In the genomic region with DNA sequence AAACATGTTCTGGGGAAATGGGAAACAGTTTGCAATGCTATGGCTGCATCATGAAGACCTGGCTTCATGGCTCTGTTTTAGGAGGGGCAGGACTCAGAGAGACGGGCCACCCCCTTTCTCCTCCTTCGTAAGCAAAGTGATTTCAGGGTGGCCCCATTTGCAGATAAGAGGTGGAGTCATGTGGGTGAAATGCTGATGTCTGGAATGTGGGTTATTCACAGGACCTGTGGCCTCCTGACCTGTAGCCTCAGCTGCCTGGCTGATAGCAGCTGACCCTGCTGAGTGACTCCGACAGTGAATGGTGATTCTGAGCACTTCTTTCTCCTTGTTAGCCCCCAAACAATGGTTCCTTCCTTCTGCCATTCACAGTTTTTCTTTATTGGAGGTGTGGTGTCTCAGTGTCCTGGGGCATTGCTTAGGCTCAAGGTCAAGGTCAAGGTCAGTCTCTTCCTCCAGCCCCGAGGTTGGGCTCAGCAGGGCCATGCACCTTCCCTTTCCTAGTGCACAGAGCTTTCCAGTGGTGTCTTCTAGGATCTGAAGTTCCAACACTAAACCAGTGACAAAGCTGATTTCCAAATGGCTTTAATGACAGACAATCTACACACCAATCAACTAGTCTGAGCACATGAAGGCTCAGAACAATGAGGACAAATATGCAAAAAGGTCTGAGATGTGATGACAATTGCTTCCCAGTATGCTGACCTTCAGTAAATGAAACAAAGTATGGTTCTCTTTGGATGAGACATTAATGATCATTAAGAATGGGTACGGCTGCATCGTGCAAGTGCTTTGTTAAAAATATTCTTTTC, we compare ENCODE assay signal across 1 cellular context.
TF ChIP-seq lines count a peak whose summit lies in the region.

No MANE protein-coding gene starts in this region.

TF ChIP-seq in K562, 482 proteins besides CTCF, POLR2A, EP300 and RAD21 (continued from another document and continues in another):
- TF ChIP-seq POLR2AphosphoS5 (IDR thresholded peaks at IDR 0.05; ENCODE audit: control insufficient read depth, insufficient read depth, low read depth, low read length) = peak; percentile 58; the same call in 1 of the 2 replicates
- TF ChIP-seq CC2D1A (IDR thresholded peaks at IDR 0.05) = peak; percentile 46; the same call in 1 of the 2 replicates
- TF ChIP-seq, protein P1, sequence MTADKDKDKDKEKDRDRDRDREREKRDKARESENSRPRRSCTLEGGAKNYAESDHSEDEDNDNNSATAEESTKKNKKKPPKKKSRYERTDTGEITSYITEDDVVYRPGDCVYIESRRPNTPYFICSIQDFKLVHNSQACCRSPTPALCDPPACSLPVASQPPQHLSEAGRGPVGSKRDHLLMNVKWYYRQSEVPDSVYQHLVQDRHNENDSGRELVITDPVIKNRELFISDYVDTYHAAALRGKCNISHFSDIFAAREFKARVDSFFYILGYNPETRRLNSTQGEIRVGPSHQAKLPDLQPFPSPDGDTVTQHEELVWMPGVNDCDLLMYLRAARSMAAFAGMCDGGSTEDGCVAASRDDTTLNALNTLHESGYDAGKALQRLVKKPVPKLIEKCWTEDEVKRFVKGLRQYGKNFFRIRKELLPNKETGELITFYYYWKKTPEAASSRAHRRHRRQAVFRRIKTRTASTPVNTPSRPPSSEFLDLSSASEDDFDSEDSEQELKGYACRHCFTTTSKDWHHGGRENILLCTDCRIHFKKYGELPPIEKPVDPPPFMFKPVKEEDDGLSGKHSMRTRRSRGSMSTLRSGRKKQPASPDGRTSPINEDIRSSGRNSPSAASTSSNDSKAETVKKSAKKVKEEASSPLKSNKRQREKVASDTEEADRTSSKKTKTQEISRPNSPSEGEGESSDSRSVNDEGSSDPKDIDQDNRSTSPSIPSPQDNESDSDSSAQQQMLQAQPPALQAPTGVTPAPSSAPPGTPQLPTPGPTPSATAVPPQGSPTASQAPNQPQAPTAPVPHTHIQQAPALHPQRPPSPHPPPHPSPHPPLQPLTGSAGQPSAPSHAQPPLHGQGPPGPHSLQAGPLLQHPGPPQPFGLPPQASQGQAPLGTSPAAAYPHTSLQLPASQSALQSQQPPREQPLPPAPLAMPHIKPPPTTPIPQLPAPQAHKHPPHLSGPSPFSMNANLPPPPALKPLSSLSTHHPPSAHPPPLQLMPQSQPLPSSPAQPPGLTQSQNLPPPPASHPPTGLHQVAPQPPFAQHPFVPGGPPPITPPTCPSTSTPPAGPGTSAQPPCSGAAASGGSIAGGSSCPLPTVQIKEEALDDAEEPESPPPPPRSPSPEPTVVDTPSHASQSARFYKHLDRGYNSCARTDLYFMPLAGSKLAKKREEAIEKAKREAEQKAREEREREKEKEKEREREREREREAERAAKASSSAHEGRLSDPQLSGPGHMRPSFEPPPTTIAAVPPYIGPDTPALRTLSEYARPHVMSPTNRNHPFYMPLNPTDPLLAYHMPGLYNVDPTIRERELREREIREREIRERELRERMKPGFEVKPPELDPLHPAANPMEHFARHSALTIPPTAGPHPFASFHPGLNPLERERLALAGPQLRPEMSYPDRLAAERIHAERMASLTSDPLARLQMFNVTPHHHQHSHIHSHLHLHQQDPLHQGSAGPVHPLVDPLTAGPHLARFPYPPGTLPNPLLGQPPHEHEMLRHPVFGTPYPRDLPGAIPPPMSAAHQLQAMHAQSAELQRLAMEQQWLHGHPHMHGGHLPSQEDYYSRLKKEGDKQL (CRISPR knock-in tag; IDR thresholded peaks at IDR 0.05; ENCODE audit: borderline replicate concordance) = no peak
- TF ChIP-seq YY1 (IDR thresholded peaks at IDR 0.05; ENCODE audit: borderline replicate concordance in 1 of 3, control insufficient read depth in 1 of 3, extremely low read depth in 1 of 3, insufficient read depth in 3 of 3, insufficient read length in 1 of 3, insufficient replicate concordance in 2 of 3, low read depth in 1 of 3, low read length in 2 of 3) = peak in 1 of 3 experiments; percentile 6
- no peak for TF ChIP-seq ZNF766 (CRISPR knock-in tag; conservative IDR thresholded peaks at IDR 0.05)
- TF ChIP-seq RCOR1 (IDR thresholded peaks at IDR 0.05; ENCODE audit: borderline replicate concordance in 1 of 2, low read depth in 2 of 2, low read length in 2 of 2) = peak; percentile 84 to 92; a peak in 3 of 4 replicates
- peak; percentile 70 for TF ChIP-seq USF1 (CRISPR knock-in tag; IDR thresholded peaks at IDR 0.05)
- peak; percentile 76 for TF ChIP-seq TCF3 (CRISPR knock-in tag; IDR thresholded peaks at IDR 0.05)
- TF ChIP-seq, protein P2, sequence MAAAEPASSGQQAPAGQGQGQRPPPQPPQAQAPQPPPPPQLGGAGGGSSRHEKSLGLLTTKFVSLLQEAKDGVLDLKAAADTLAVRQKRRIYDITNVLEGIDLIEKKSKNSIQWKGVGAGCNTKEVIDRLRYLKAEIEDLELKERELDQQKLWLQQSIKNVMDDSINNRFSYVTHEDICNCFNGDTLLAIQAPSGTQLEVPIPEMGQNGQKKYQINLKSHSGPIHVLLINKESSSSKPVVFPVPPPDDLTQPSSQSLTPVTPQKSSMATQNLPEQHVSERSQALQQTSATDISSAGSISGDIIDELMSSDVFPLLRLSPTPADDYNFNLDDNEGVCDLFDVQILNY (CRISPR knock-in tag; IDR thresholded peaks at IDR 0.05) = no peak
- no peak for TF ChIP-seq PYGO2 (tag; IDR thresholded peaks at IDR 0.05)
- peak; percentile 39; the same call in 1 of the 2 replicates for TF ChIP-seq L3MBTL2 (IDR thresholded peaks at IDR 0.05)
- TF ChIP-seq MCM5 (IDR thresholded peaks at IDR 0.05; ENCODE audit: low read depth) = no peak
- TF ChIP-seq CCNT2 (IDR thresholded peaks at IDR 0.05; ENCODE audit: borderline replicate concordance, extremely low read depth, insufficient read length, low read depth, low read length) = peak; percentile 27
- peak; percentile 57; the same call in 1 of the 2 replicates for TF ChIP-seq MTA1 (IDR thresholded peaks at IDR 0.05; ENCODE audit: borderline replicate concordance)
- peak; percentile 56 for TF ChIP-seq NEUROD1 (IDR thresholded peaks at IDR 0.05; ENCODE audit: borderline replicate concordance, low read depth, low read length, partially characterized antibody)
- TF ChIP-seq CBFA2T2 (conservative IDR thresholded peaks at IDR 0.05) = peak; percentile 80
- peak; percentile 2; the same call in 1 of the 2 replicates for TF ChIP-seq DDX20 (tag; IDR thresholded peaks at IDR 0.05; ENCODE audit: low read depth)
- TF ChIP-seq, protein P3, sequence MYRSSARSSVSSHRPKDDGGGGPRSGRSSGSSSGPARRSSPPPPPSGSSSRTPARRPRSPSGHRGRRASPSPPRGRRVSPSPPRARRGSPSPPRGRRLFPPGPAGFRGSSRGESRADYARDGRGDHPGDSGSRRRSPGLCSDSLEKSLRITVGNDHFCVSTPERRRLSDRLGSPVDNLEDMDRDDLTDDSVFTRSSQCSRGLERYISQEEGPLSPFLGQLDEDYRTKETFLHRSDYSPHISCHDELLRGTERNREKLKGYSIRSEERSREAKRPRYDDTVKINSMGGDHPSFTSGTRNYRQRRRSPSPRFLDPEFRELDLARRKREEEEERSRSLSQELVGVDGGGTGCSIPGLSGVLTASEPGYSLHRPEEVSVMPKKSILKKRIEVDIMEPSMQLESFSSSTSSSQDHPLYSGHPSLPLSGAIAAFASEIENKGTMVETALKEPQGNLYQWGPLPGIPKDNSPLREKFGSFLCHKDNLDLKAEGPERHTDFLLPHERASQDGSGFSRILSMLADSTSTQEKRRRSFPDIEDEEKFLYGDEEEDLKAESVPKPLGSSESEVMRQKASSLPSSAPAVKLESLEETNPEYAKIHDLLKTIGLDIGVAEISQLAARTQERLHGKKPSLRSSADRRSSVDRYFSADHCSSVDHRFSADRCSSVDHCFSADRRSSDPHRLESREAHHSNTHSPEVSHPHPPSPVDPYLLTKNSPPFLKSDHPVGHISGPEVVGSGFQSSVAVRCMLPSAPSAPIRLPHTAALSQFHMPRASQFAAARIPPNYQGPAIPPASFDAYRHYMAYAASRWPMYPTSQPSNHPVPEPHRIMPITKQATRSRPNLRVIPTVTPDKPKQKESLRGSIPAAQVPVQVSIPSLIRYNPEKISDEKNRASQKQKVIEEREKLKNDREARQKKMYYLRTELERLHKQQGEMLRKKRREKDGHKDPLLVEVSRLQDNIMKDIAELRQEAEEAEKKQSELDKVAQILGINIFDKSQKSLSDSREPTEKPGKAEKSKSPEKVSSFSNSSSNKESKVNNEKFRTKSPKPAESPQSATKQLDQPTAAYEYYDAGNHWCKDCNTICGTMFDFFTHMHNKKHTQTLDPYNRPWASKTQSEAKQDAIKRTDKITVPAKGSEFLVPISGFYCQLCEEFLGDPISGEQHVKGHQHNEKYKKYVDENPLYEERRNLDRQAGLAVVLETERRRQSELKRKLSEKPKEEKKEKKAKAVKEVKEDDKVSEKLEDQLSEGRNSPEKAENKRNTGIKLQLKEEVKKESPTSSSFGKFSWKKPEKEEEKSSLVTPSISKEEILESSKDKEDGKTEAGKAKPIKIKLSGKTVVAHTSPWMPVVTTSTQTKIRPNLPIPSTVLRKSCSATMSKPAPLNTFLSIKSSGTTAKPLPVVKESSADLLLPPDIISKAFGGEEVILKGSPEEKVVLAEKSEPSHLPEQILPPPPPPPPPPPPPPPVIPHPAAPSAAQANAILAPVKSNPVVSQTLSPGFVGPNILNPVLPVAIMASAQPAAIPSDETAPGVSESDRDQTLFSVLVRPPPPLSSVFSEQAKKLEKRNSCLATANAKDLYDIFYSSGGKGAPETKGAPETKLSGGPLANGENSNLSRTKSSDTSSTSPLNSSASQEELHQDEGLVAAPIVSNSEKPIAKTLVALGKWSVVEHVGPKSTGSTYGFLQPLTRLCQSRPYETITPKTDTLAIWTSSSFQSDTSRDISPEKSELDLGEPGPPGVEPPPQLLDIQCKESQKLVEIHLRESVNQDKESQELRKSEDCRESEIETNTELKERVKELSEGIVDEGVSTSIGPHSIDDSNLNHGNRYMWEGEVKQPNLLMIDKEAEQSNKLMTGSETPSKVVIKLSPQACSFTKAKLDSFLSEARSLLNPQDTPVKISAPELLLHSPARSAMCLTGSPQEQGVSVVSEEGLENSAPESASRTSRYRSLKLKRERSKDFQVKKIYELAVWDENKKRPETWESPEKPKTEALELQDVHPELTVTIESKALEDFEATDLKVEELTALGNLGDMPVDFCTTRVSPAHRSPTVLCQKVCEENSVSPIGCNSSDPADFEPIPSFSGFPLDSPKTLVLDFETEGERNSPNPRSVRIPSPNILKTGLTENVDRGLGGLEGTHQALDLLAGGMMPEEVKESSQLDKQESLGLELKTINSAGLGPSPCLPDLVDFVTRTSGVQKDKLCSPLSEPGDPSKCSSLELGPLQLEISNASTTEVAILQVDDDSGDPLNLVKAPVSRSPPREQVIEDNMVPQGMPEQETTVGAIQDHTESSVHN (IDR thresholded peaks at IDR 0.05; ENCODE audit: borderline replicate concordance in 1 of 2, low read depth in 1 of 2) = peak in 1 of 2 experiments; percentile 85; a peak in 2 of 4 replicates
- TF ChIP-seq BMI1 (IDR thresholded peaks at IDR 0.05; ENCODE audit: low read length) = no peak
- no peak for TF ChIP-seq ARID4B (CRISPR knock-in tag; IDR thresholded peaks at IDR 0.05)
- no peak for TF ChIP-seq FUS (optimal IDR thresholded peaks at IDR 0.05; ENCODE audit: low read depth, low read length)
- no peak for TF ChIP-seq ZNF444 (CRISPR knock-in tag; IDR thresholded peaks at IDR 0.05)
- TF ChIP-seq ZKSCAN1 (IDR thresholded peaks at IDR 0.05; ENCODE audit: low read depth, low read length) = 0 out of 2 replicates have a peak, but pooled peaks have one; percentile 11
- TF ChIP-seq E4F1 (CRISPR knock-in tag; IDR thresholded peaks at IDR 0.05; ENCODE audit: borderline replicate concordance) = no peak
